ENCODE assay signal across 9 cellular contexts in the genomic region with DNA sequence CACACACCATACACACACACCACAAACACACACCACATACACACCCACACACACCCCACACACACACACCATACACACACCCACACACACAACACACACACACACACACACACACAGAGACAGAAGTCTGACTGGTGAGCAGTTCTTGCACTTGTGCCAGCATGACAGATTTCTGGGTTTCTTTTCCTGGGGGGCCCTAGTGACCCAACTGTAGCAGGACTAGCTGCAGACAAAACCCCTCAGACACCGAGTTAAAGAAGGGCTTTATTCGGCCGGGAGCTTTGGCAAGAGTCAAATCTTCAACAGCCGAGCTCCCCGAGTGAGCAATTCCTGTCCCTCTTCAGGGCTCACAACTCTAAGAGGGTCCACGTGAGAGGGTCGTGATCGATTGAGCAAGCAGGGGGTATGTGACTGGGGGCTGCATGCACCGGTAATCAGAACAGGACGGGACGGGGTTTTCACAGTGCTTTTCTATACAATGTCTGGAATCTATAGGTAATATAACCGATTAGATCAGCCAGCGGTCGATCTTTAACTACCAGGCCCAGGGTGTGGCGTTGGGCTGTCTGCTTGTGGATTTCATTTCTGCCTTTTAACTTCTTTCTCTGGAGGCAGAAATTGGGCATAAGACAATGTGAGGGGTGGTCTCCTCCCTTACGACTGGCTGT. TPM values are rescaled to one million over a fixed set of nuclear protein-coding genes. Genes with fewer than 3 reads are reported as not detected.
A peak's percentile ranks its signal among the peaks of the same experiment; 100 is the strongest.
DNase-seq lines count a peak whose midpoint lies in the region; ATAC-seq, FAIRE-seq and TF ChIP-seq lines count a peak whose summit lies in the region.
"Not testable (repeated sequence)": the region's sequence is repeated elsewhere in the genome, so short reads cannot be mapped to it uniquely, and the experiment has no call there.
"Had no signal": no experiment of that assay in that cellular context is flagged by ENCODE, and none has a peak within 500 bp of the region (broad histone marks: within the 10 kb centered on the region; RNA-seq: fewer than 3 reads in every experiment).

No MANE protein-coding gene starts in this region.

- intact Hi-C loops in mucosa of descending colon (cut with DNase I, micrococcal nuclease); sciatic nerve (cut with DNase I): not testable (repeated sequence)

- not testable (repeated sequence) for H3K23ac ChIP-seq in H1 (ENCODE audit: insufficient read length)

- not testable (repeated sequence) for H4K20me1 ChIP-seq in H1 (replicated peaks in 1 of 2; ENCODE audit: control insufficient read depth in 1 of 2, insufficient read depth in 2 of 2, low read length in 2 of 2)

- H2AFZ ChIP-seq in H1 (ENCODE audit: low read length): not testable (repeated sequence)

- TF ChIP-seq EP300 in H1 (IDR thresholded peaks at IDR 0.05; ENCODE audit: borderline replicate concordance in 1 of 2, low read depth in 2 of 2, low read length in 2 of 2): not testable (repeated sequence)

- H3K4me2 ChIP-seq in H1 (ENCODE audit: insufficient read depth in 1 of 2, low read depth in 2 of 2, low read length in 2 of 2): not testable (repeated sequence)

- not testable (repeated sequence) for H3K36me3 ChIP-seq in H1 (ENCODE audit: control insufficient read depth in 2 of 4, insufficient read depth in 4 of 4, low read length in 3 of 4); mucosa of descending colon (ENCODE audit: low read depth)

- H3K27me3 Mint-ChIP-seq in activated naive CD4-positive, alpha-beta T cell treated with anti-CD3 and anti-CD28 coated beads, Interleukin-2, amount 10 ng/mL, durations not matched to agents 7 days and 5 days: peaks cover 41% of the 10 kb centered on the region

- TF ChIP-seq RAD21 in H1 (IDR thresholded peaks at IDR 0.05 in 1 of 2, conservative IDR thresholded peaks at IDR 0.05 in 1 of 2; ENCODE audit: low read depth in 2 of 2, low read length in 2 of 2): not testable (repeated sequence)

- 82% methylated on average over 14 of the region's 16 CpGs; no CpG with 5 or more reads in 1 of the 2 experiments for WGBS in H1 (ENCODE audit: extremely low coverage in 1 of 2, insufficient coverage in 1 of 2, insufficient read length in 1 of 2, insufficient replicate concordance in 2 of 2, low coverage in 1 of 2, low lambda C conversion rate in 2 of 2, missing lambda C conversion rate in 1 of 2), 2 experiments

- not testable (repeated sequence) for H3K79me2 ChIP-seq in H1 (ENCODE audit: control insufficient read depth in 1 of 2, insufficient read depth in 2 of 2, low read length in 2 of 2)

- H3K9me3 Mint-ChIP-seq in activated naive CD4-positive, alpha-beta T cell treated with anti-CD3 and anti-CD28 coated beads, Interleukin-2, amount 10 ng/mL, durations not matched to agents 7 days and 5 days: not testable (repeated sequence)

- H3K9ac ChIP-seq in H1 (replicated peaks in 1 of 4; ENCODE audit: extremely low read depth in 1 of 4, low read depth in 3 of 4, low read length in 3 of 4): not testable (repeated sequence)

- peak overlapping the region; percentile 92; the same call in 1 of the 2 replicates for H2BK12ac ChIP-seq in H1 (ENCODE audit: low read depth, low read length)

- H4K8ac ChIP-seq in H1 (ENCODE audit: extremely low read depth, insufficient read depth, low read length): not testable (repeated sequence)

- not testable (repeated sequence) for H3K4me3 ChIP-seq in HL-60 (replicated peaks; ENCODE audit: insufficient read depth, low read length); H1 (ENCODE audit: extremely low read depth in 1 of 4, insufficient read depth in 2 of 4, low read depth in 3 of 4, low read length in 4 of 4); mucosa of descending colon

- not testable (repeated sequence) for H4K91ac ChIP-seq in H1 (replicated peaks; ENCODE audit: insufficient read length, low read length)

- H2BK15ac ChIP-seq in H1 (ENCODE audit: low read length): peak overlapping the region; percentile 66

- not testable (repeated sequence) for H3K23me2 ChIP-seq in H1 (ENCODE audit: low read depth, low read length)

- CTCF ChIA-PET in RWPE1 (lab: Yijun Ruan, JAX); activated naive CD4-positive, alpha-beta T cell treated with anti-CD3 and anti-CD28 coated beads, Interleukin-2, amount 10 ng/mL, durations not matched to agents 7 days and 5 days (lab: Charles Lee): not testable (repeated sequence)
- CTCF ChIA-PET in H1 (lab: Charles Lee; ENCODE audit: partially characterized antibody): interaction anchor here (1.4 kb wide), 1 partner anchor 44 kb away, joined by 4 read pairs; no protein-coding TSS in a partner anchor

- H3K79me1 ChIP-seq in H1 (ENCODE audit: low read depth, low read length): not testable (repeated sequence)

- H3K9me3 ChIP-seq in H1 (ENCODE audit: insufficient read depth in 2 of 2, low read depth in 1 of 2, low read length in 1 of 2); mucosa of descending colon: not testable (repeated sequence)

- peak overlapping the region; percentile 73; the same call in 1 of the 2 replicates for H2BK5ac ChIP-seq in H1 (ENCODE audit: low read depth, low read length)

- H3K56ac ChIP-seq in H1 (replicated peaks; ENCODE audit: insufficient read length, low read depth, low read length): peak overlapping the region; percentile 99

- peaks cover 44% of the 10 kb centered on the region for H3K4me1 Mint-ChIP-seq in activated naive CD4-positive, alpha-beta T cell treated with anti-CD3 and anti-CD28 coated beads, Interleukin-2, amount 10 ng/mL, durations not matched to agents 7 days and 5 days

- not testable (repeated sequence) for H2BK120ac ChIP-seq in H1 (replicated peaks; ENCODE audit: low read depth, low read length)

- FAIRE-seq in H1 (lab: Jason Lieb, UNC): not testable (repeated sequence)

- peak overlapping the region; percentile 22 for H3K27ac ChIP-seq in HL-60 (replicated peaks)
- peak overlapping the region; percentile 97 for H3K27ac ChIP-seq in RWPE1
- not testable (repeated sequence) for H3K27ac ChIP-seq in H1 (ENCODE audit: low read depth, low read length)

- H3K4me1 ChIP-seq in H1 (replicated peaks in 1 of 4; ENCODE audit: control insufficient read depth in 3 of 4, insufficient read depth in 4 of 4, low read length in 3 of 4): not testable (repeated sequence)
- H3K4me1 ChIP-seq in mucosa of descending colon (ENCODE audit: low read depth): peaks cover 21% of the 10 kb centered on the region

- DNase-seq in HL-60 (ENCODE audit: low read depth in 1 of 2, low spot score in 1 of 2); RWPE1 (ENCODE audit: low spot score); H1 (ENCODE audit: low read depth in 1 of 2, low spot score in 2 of 2): not testable (repeated sequence)
- peak; percentile 3 for DNase-seq in activated naive CD4-positive, alpha-beta T cell treated with anti-CD3 and anti-CD28 coated beads, Interleukin-2, amount 10 ng/mL, durations not matched to agents 7 days and 5 days
- DNase-seq in mucosa of descending colon (peak in 1 of 3 donors; percentile 33), sciatic nerve (ENCODE audit: low spot score) (peak; percentile 56)

- ATAC-seq in GM19025 (IDR thresholded peaks at IDR 0.05; ENCODE audit: low read depth, unreplicated experiment) (peak; percentile 9), mucosa of descending colon (peak; percentile 61)
- ATAC-seq in sciatic nerve: not testable (repeated sequence)

- H4K5ac ChIP-seq in H1 (ENCODE audit: insufficient read length, low read depth, low read length): not testable (repeated sequence)

- POLR2A ChIA-PET in RWPE1 (lab: Yijun Ruan, JAX; ENCODE audit: low non-redundant PET): not testable (repeated sequence)
- POLR2A ChIA-PET in H1 (lab: Charles Lee; ENCODE audit: partially characterized antibody): interaction anchor here (0.9 to 1.1 kb wide), 3 partner anchors 9 to 100 kb away, joined by 3 read pairs; no protein-coding TSS in a partner anchor

- 0 out of 2 replicates have a peak overlapping the region, but pooled peaks have one; percentile 72 for H2BK20ac ChIP-seq in H1 (ENCODE audit: low read length)

- not testable (repeated sequence) for TF ChIP-seq CTCF in HL-60 (IDR thresholded peaks at IDR 0.05; ENCODE audit: insufficient read depth, low read length); RWPE1 (conservative IDR thresholded peaks at IDR 0.05; ENCODE audit: low read depth); H1 (IDR thresholded peaks at IDR 0.05; ENCODE audit: control extremely low read depth in 1 of 3, insufficient read depth in 1 of 3, low read depth in 1 of 3, low read length in 3 of 3); mucosa of descending colon (IDR thresholded peaks at IDR 0.05)

- H3K18ac ChIP-seq in H1 (ENCODE audit: extremely low read depth, low read length): peak overlapping the region; percentile 5; the same call in 1 of the 2 replicates

- not testable (repeated sequence) for H3K27ac Mint-ChIP-seq in activated naive CD4-positive, alpha-beta T cell treated with anti-CD3 and anti-CD28 coated beads, Interleukin-2, amount 10 ng/mL, durations not matched to agents 7 days and 5 days

- H2AK5ac ChIP-seq in H1 (ENCODE audit: low read depth, low read length): peak overlapping the region; percentile 95

- H3K4ac ChIP-seq in H1 (replicated peaks; ENCODE audit: insufficient read length, low read depth, low read length): not testable (repeated sequence)

- H3K27me3 ChIP-seq in HL-60 (ENCODE audit: insufficient read depth, poor library complexity, severe bottlenecking); H1 (replicated peaks in 1 of 4; ENCODE audit: control insufficient read depth in 3 of 4, extremely low read depth in 1 of 4, insufficient read depth in 3 of 4, low read length in 3 of 4): not testable (repeated sequence)

- not testable (repeated sequence) for TF ChIP-seq POLR2A in H1 (IDR thresholded peaks at IDR 0.05; ENCODE audit: control extremely low read depth in 1 of 2, low read depth in 2 of 2, low read length in 2 of 2)

- H3K4me3 Mint-ChIP-seq in activated naive CD4-positive, alpha-beta T cell treated with anti-CD3 and anti-CD28 coated beads, Interleukin-2, amount 10 ng/mL, durations not matched to agents 7 days and 5 days: not testable (repeated sequence)

- H3K14ac ChIP-seq in H1 (ENCODE audit: insufficient read length): not testable (repeated sequence)

- not testable (repeated sequence) for H3K36me3 Mint-ChIP-seq in activated naive CD4-positive, alpha-beta T cell treated with anti-CD3 and anti-CD28 coated beads, Interleukin-2, amount 10 ng/mL, durations not matched to agents 7 days and 5 days

RNA-seq across cellular contexts. Expression of gene B4GALNT4, which starts 19.1 kb away (rescaled TPM):
- total RNA-seq in H1 (2021; fragmentation: NEBNext Ultra II Directional; extraction: Animal tissue kit (Norgen Biotek cat#: 25700)): 76.3 and 89.0 TPM in 2 replicates
- 40.9 and 69.4 TPM in 2 replicates for polyA plus RNA-seq in H1 (2011; rRNA removed)
- 62.2 TPM for polyA plus RNA-seq in H1 (2011; cell fraction: cytosol; rRNA removed)
- 329 TPM for polyA plus RNA-seq in H1 (2011; cell fraction: nucleus; rRNA removed)
- 55.4 to 118 TPM (median 90.1 TPM) in 4 replicates for polyA plus RNA-seq in H1 (2012, experiment 1 of 2)
- polyA plus RNA-seq in H1 (2012, experiment 2 of 2): 69.9 TPM
- 55.2 TPM for polyA plus RNA-seq in H1 (2013, experiment 1 of 2)
- 48.0 TPM for polyA plus RNA-seq in H1 (2013, experiment 2 of 2)
- 6.4 and 7.0 TPM in 2 replicates for polyA minus RNA-seq in H1 (2011; rRNA and poly(A)+ RNA removed)
- 19.7 TPM for polyA minus RNA-seq in H1 (2011; cell fraction: cytosol; rRNA and poly(A)+ RNA removed)
- 37.0 TPM for polyA minus RNA-seq in H1 (2011; cell fraction: nucleus; rRNA and poly(A)+ RNA removed)
- total RNA-seq in mucosa of descending colon (10 to 100 TPM in 1 of 3 donors, 1 to 10 TPM in 2; 2.1 to 11.8 (median 2.2) TPM), sciatic nerve (32.2 TPM)
- total RNA-seq: SJSA1 had no signal

RNA-seq across cellular contexts. Expression of gene IFITM3, which starts 29.5 kb away (rescaled TPM):
- 230 and 238 TPM in 2 replicates for total RNA-seq in H1 (2021; fragmentation: NEBNext Ultra II Directional; extraction: Animal tissue kit (Norgen Biotek cat#: 25700))
- 666 and 779 TPM in 2 replicates for polyA plus RNA-seq in H1 (2011; rRNA removed)
- polyA plus RNA-seq in H1 (2011; cell fraction: cytosol; rRNA removed): 365 TPM
- polyA plus RNA-seq in H1 (2011; cell fraction: nucleus; rRNA removed): 320 TPM
- 512 to 625 TPM (median 570 TPM) in 4 replicates for polyA plus RNA-seq in H1 (2012, experiment 1 of 2)
- polyA plus RNA-seq in H1 (2012, experiment 2 of 2): 529 TPM
- 497 TPM for polyA plus RNA-seq in H1 (2013, experiment 1 of 2)
- polyA plus RNA-seq in H1 (2013, experiment 2 of 2): 568 TPM
- polyA minus RNA-seq in H1 (2011; rRNA and poly(A)+ RNA removed): 133 and 217 TPM in 2 replicates
- 219 TPM for polyA minus RNA-seq in H1 (2011; cell fraction: cytosol; rRNA and poly(A)+ RNA removed)
- 99.5 TPM for polyA minus RNA-seq in H1 (2011; cell fraction: nucleus; rRNA and poly(A)+ RNA removed)
- total RNA-seq in mucosa of descending colon (100 to 1,000 TPM in 2 of 3 donors, 10 to 100 TPM in 1; 76.1 to 410 (median 353) TPM), sciatic nerve (1,044 TPM)

RNA-seq across cellular contexts. Expression of gene IFITM1, which starts 36.3 kb away (rescaled TPM):
- 394 and 417 TPM in 2 replicates for total RNA-seq in H1 (2021; fragmentation: NEBNext Ultra II Directional; extraction: Animal tissue kit (Norgen Biotek cat#: 25700))
- polyA plus RNA-seq in H1 (2011; rRNA removed): 1,464 and 1,887 TPM in 2 replicates
- polyA plus RNA-seq in H1 (2011; cell fraction: cytosol; rRNA removed): 1,079 TPM
- polyA plus RNA-seq in H1 (2011; cell fraction: nucleus; rRNA removed): 974 TPM
- polyA plus RNA-seq in H1 (2012, experiment 1 of 2): 247 to 559 TPM (median 446 TPM) in 4 replicates
- 534 TPM for polyA plus RNA-seq in H1 (2012, experiment 2 of 2)
- 788 TPM for polyA plus RNA-seq in H1 (2013, experiment 1 of 2)
- 902 TPM for polyA plus RNA-seq in H1 (2013, experiment 2 of 2)
- 336 and 605 TPM in 2 replicates for polyA minus RNA-seq in H1 (2011; rRNA and poly(A)+ RNA removed)
- 285 TPM for polyA minus RNA-seq in H1 (2011; cell fraction: cytosol; rRNA and poly(A)+ RNA removed)
- 204 TPM for polyA minus RNA-seq in H1 (2011; cell fraction: nucleus; rRNA and poly(A)+ RNA removed)
- total RNA-seq in mucosa of descending colon (100 to 1,000 TPM in 1 of 3 donors, 10 to 100 TPM in 2; 80.2 to 182 (median 87.3) TPM), sciatic nerve (344 TPM)

RNA-seq across cellular contexts. Expression of gene IFITM2, which starts 42.6 kb away (rescaled TPM):
- 363 and 399 TPM in 2 replicates for total RNA-seq in H1 (2021; fragmentation: NEBNext Ultra II Directional; extraction: Animal tissue kit (Norgen Biotek cat#: 25700))
- 764 and 902 TPM in 2 replicates for polyA plus RNA-seq in H1 (2011; rRNA removed)
- polyA plus RNA-seq in H1 (2011; cell fraction: cytosol; rRNA removed): 381 TPM
- 326 TPM for polyA plus RNA-seq in H1 (2011; cell fraction: nucleus; rRNA removed)
- polyA plus RNA-seq in H1 (2012, experiment 1 of 2): 487 to 716 TPM (median 624 TPM) in 4 replicates
- polyA plus RNA-seq in H1 (2012, experiment 2 of 2): 666 TPM
- 1,170 TPM for polyA plus RNA-seq in H1 (2013, experiment 1 of 2)
- 1,490 TPM for polyA plus RNA-seq in H1 (2013, experiment 2 of 2)
- 220 and 246 TPM in 2 replicates for polyA minus RNA-seq in H1 (2011; rRNA and poly(A)+ RNA removed)
- 86.5 TPM for polyA minus RNA-seq in H1 (2011; cell fraction: cytosol; rRNA and poly(A)+ RNA removed)
- 58.9 TPM for polyA minus RNA-seq in H1 (2011; cell fraction: nucleus; rRNA and poly(A)+ RNA removed)
- total RNA-seq in mucosa of descending colon (100 to 1,000 TPM in 2 of 3 donors, 10 to 100 TPM in 1; 57.2 to 254 (median 111) TPM), sciatic nerve (853 TPM)

RNA-seq across cellular contexts. Expression of gene PKP3, which starts 43.8 kb away (rescaled TPM):
- total RNA-seq in H1 (2021; fragmentation: NEBNext Ultra II Directional; extraction: Animal tissue kit (Norgen Biotek cat#: 25700)): 28.5 and 28.7 TPM in 2 replicates
- 16.7 and 28.0 TPM in 2 replicates for polyA plus RNA-seq in H1 (2011; rRNA removed)
- polyA plus RNA-seq in H1 (2011; cell fraction: cytosol; rRNA removed): 25.0 TPM
- 35.4 TPM for polyA plus RNA-seq in H1 (2011; cell fraction: nucleus; rRNA removed)
- polyA plus RNA-seq in H1 (2012, experiment 1 of 2): 10.9 to 22.0 TPM (median 18.8 TPM) in 4 replicates
- polyA plus RNA-seq in H1 (2012, experiment 2 of 2): 14.5 TPM
- 11.0 TPM for polyA plus RNA-seq in H1 (2013, experiment 1 of 2)
- polyA plus RNA-seq in H1 (2013, experiment 2 of 2): 12.3 TPM
- polyA minus RNA-seq in H1 (2011; rRNA and poly(A)+ RNA removed): 11.3 and 13.9 TPM in 2 replicates
- polyA minus RNA-seq in H1 (2011; cell fraction: cytosol; rRNA and poly(A)+ RNA removed): 33.5 TPM
- polyA minus RNA-seq in H1 (2011; cell fraction: nucleus; rRNA and poly(A)+ RNA removed): 11.1 TPM
- total RNA-seq in mucosa of descending colon (100 to 1,000 TPM in 2 of 3 donors, 10 to 100 TPM in 1; 73.3 to 174 (median 143) TPM), sciatic nerve (0.49 TPM)
- total RNA-seq: activated T-helper 17 cell treated with anti-CD3 and anti-CD28 coated beads, Interleukin-2, amount 50 U/mL, for 72 hours had no signal
